Comparison of ENCODE assay signal across 1 cellular context in the genomic region with DNA sequence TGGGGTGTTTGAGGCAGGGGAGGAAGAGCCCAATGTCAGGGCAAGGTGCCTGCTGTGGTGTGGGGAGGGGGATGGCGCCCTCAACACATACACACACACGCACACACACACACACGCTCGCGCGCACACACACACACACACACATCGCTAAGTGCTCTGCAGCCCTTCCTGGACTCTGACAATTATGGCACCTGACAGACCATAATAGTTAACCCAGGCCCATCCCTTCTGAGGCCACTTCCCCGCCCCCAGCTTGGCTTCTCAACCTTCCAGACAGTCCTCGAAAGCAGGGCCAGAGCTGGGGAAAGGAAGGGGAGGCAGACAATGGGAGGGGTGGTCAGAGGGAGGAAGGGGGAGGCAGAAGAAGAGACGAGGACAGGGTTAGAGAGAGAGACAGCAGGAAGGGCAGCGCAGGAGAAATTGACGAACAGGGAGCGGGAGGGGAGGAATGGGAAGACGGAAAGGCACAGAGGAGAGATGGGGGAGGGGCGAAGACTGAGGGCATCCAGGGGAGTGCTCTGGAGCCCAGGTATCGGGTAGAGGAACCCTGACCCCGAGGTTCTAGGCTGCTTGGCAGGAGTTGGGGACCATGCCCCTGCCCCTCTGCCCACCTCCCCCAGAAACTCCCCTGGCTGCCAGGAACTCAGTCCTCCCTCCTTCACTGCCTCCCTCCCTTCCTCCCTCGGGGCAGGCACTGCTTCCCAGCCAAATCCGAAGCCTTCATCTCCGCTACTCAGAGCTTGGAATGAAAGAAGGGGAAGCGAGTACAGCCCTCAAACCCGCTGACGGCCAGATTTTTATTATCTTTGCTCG.
TF ChIP-seq lines count a peak whose summit lies in the region.

No MANE protein-coding gene starts in this region.

TF ChIP-seq in HepG2, 621 proteins besides CTCF, POLR2A, EP300 and RAD21 (continued from another document and continues in another):
- TF ChIP-seq ZBTB40 (IDR thresholded peaks at IDR 0.05) = no peak
- peak; percentile 64 for TF ChIP-seq ZBTB40 (CRISPR knock-in tag; IDR thresholded peaks at IDR 0.05)
- no peak for TF ChIP-seq ZBTB39 (CRISPR knock-in tag; IDR thresholded peaks at IDR 0.05)
- no peak for TF ChIP-seq ZNF343 (CRISPR knock-in tag; IDR thresholded peaks at IDR 0.05)
- TF ChIP-seq ZNF326 (CRISPR knock-in tag; IDR thresholded peaks at IDR 0.05; ENCODE audit: borderline replicate concordance) = no peak
- 0 out of 2 replicates have a peak, but pooled peaks have one; percentile 34 for TF ChIP-seq SP4 (CRISPR knock-in tag; IDR thresholded peaks at IDR 0.05)
- TF ChIP-seq ZC3H4 (CRISPR knock-in tag; IDR thresholded peaks at IDR 0.05; ENCODE audit: borderline replicate concordance) = no peak
- TF ChIP-seq HOXA5 (CRISPR knock-in tag; IDR thresholded peaks at IDR 0.05) = no peak
- no peak for TF ChIP-seq GMEB2 (CRISPR knock-in tag; IDR thresholded peaks at IDR 0.05; ENCODE audit: low read depth)
- no peak for TF ChIP-seq ZNF256 (CRISPR knock-in tag; conservative IDR thresholded peaks at IDR 0.05)
- TF ChIP-seq ZNF790 (CRISPR knock-in tag; IDR thresholded peaks at IDR 0.05; ENCODE audit: borderline replicate concordance) = no peak; the same call in 1 of the 2 replicates
- no peak for TF ChIP-seq ZNF782 (CRISPR knock-in tag; IDR thresholded peaks at IDR 0.05; ENCODE audit: borderline replicate concordance)
- no peak for TF ChIP-seq REL (CRISPR knock-in tag; conservative IDR thresholded peaks at IDR 0.05)
- TF ChIP-seq, protein P1, sequence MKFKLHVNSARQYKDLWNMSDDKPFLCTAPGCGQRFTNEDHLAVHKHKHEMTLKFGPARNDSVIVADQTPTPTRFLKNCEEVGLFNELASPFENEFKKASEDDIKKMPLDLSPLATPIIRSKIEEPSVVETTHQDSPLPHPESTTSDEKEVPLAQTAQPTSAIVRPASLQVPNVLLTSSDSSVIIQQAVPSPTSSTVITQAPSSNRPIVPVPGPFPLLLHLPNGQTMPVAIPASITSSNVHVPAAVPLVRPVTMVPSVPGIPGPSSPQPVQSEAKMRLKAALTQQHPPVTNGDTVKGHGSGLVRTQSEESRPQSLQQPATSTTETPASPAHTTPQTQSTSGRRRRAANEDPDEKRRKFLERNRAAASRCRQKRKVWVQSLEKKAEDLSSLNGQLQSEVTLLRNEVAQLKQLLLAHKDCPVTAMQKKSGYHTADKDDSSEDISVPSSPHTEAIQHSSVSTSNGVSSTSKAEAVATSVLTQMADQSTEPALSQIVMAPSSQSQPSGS (CRISPR knock-in tag; IDR thresholded peaks at IDR 0.05) = no peak
- 0 out of 2 replicates have a peak, but pooled peaks have one; percentile 30 for TF ChIP-seq MIXL1 (CRISPR knock-in tag; IDR thresholded peaks at IDR 0.05)
- TF ChIP-seq, protein P2, sequence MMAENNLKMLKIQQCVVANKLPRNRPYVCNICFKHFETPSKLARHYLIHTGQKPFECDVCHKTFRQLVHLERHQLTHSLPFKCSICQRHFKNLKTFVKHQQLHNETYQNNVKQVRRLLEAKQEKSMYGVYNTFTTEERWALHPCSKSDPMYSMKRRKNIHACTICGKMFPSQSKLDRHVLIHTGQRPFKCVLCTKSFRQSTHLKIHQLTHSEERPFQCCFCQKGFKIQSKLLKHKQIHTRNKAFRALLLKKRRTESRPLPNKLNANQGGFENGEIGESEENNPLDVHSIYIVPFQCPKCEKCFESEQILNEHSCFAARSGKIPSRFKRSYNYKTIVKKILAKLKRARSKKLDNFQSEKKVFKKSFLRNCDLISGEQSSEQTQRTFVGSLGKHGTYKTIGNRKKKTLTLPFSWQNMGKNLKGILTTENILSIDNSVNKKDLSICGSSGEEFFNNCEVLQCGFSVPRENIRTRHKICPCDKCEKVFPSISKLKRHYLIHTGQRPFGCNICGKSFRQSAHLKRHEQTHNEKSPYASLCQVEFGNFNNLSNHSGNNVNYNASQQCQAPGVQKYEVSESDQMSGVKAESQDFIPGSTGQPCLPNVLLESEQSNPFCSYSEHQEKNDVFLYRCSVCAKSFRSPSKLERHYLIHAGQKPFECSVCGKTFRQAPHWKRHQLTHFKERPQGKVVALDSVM (CRISPR knock-in tag; IDR thresholded peaks at IDR 0.05) = no peak
- TF ChIP-seq ZNF556 (CRISPR knock-in tag; IDR thresholded peaks at IDR 0.05; ENCODE audit: borderline replicate concordance) = peak; percentile 54; the same call in 1 of the 2 replicates
- TF ChIP-seq MED13 (CRISPR knock-in tag; IDR thresholded peaks at IDR 0.05) = no peak
- TF ChIP-seq, protein P3, sequence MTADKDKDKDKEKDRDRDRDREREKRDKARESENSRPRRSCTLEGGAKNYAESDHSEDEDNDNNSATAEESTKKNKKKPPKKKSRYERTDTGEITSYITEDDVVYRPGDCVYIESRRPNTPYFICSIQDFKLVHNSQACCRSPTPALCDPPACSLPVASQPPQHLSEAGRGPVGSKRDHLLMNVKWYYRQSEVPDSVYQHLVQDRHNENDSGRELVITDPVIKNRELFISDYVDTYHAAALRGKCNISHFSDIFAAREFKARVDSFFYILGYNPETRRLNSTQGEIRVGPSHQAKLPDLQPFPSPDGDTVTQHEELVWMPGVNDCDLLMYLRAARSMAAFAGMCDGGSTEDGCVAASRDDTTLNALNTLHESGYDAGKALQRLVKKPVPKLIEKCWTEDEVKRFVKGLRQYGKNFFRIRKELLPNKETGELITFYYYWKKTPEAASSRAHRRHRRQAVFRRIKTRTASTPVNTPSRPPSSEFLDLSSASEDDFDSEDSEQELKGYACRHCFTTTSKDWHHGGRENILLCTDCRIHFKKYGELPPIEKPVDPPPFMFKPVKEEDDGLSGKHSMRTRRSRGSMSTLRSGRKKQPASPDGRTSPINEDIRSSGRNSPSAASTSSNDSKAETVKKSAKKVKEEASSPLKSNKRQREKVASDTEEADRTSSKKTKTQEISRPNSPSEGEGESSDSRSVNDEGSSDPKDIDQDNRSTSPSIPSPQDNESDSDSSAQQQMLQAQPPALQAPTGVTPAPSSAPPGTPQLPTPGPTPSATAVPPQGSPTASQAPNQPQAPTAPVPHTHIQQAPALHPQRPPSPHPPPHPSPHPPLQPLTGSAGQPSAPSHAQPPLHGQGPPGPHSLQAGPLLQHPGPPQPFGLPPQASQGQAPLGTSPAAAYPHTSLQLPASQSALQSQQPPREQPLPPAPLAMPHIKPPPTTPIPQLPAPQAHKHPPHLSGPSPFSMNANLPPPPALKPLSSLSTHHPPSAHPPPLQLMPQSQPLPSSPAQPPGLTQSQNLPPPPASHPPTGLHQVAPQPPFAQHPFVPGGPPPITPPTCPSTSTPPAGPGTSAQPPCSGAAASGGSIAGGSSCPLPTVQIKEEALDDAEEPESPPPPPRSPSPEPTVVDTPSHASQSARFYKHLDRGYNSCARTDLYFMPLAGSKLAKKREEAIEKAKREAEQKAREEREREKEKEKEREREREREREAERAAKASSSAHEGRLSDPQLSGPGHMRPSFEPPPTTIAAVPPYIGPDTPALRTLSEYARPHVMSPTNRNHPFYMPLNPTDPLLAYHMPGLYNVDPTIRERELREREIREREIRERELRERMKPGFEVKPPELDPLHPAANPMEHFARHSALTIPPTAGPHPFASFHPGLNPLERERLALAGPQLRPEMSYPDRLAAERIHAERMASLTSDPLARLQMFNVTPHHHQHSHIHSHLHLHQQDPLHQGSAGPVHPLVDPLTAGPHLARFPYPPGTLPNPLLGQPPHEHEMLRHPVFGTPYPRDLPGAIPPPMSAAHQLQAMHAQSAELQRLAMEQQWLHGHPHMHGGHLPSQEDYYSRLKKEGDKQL (CRISPR knock-in tag; IDR thresholded peaks at IDR 0.05; ENCODE audit: low read depth) = no peak
- no peak for TF ChIP-seq ZNF260 (CRISPR knock-in tag; IDR thresholded peaks at IDR 0.05; ENCODE audit: borderline replicate concordance, low read depth)
- TF ChIP-seq ZNF841 (CRISPR knock-in tag; IDR thresholded peaks at IDR 0.05; ENCODE audit: borderline replicate concordance) = no peak
- TF ChIP-seq KMT2B (CRISPR knock-in tag; IDR thresholded peaks at IDR 0.05) = no peak
- TF ChIP-seq ZNF75D (CRISPR knock-in tag; IDR thresholded peaks at IDR 0.05; ENCODE audit: borderline replicate concordance) = no peak
- TF ChIP-seq ZSCAN12 (CRISPR knock-in tag; IDR thresholded peaks at IDR 0.05) = no peak
- TF ChIP-seq NPAS2 (CRISPR knock-in tag; IDR thresholded peaks at IDR 0.05; ENCODE audit: borderline replicate concordance) = no peak
- TF ChIP-seq RXRA (CRISPR knock-in tag; IDR thresholded peaks at IDR 0.05) = no peak; the same call in 1 of the 2 replicates
- no peak for TF ChIP-seq SOX5 (CRISPR knock-in tag; IDR thresholded peaks at IDR 0.05; ENCODE audit: borderline replicate concordance)
- TF ChIP-seq ZNF263 (CRISPR knock-in tag; IDR thresholded peaks at IDR 0.05) = peak; percentile 79
- TF ChIP-seq ZNF674 (CRISPR knock-in tag; IDR thresholded peaks at IDR 0.05; ENCODE audit: low read depth) = no peak
